In the genomic region with DNA sequence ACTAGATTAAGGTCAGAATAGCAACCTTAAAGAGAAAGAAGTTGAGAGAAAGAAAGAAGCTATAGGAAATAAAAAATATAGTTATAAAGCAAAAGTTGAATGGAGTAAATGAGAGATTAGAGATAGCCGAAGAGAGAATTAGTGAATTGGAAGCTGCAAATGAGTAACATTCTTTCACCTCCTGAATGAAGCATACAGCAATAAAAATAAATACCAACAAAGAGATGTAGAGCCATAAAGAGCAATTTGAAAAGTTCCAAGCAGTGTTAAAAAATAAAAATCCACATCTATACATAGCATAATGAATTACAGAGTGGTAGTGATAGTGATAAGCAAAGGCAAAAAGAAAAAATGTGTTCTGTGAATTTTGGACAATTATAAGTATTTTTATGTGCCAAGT, we compare ENCODE assay signal across 1 cellular context.
TF ChIP-seq lines count a peak whose summit lies in the region.

No MANE protein-coding gene starts in this region.

TF ChIP-seq in SK-N-SH, 30 proteins besides CTCF, POLR2A, EP300 and RAD21 (continued from another document):
- TF ChIP-seq, protein P1, sequence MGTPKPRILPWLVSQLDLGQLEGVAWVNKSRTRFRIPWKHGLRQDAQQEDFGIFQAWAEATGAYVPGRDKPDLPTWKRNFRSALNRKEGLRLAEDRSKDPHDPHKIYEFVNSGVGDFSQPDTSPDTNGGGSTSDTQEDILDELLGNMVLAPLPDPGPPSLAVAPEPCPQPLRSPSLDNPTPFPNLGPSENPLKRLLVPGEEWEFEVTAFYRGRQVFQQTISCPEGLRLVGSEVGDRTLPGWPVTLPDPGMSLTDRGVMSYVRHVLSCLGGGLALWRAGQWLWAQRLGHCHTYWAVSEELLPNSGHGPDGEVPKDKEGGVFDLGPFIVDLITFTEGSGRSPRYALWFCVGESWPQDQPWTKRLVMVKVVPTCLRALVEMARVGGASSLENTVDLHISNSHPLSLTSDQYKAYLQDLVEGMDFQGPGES (IDR thresholded peaks at IDR 0.05; ENCODE audit: low read depth, low read length), result no peak
